ENCODE assay signal across 8 cellular contexts in the genomic region with DNA sequence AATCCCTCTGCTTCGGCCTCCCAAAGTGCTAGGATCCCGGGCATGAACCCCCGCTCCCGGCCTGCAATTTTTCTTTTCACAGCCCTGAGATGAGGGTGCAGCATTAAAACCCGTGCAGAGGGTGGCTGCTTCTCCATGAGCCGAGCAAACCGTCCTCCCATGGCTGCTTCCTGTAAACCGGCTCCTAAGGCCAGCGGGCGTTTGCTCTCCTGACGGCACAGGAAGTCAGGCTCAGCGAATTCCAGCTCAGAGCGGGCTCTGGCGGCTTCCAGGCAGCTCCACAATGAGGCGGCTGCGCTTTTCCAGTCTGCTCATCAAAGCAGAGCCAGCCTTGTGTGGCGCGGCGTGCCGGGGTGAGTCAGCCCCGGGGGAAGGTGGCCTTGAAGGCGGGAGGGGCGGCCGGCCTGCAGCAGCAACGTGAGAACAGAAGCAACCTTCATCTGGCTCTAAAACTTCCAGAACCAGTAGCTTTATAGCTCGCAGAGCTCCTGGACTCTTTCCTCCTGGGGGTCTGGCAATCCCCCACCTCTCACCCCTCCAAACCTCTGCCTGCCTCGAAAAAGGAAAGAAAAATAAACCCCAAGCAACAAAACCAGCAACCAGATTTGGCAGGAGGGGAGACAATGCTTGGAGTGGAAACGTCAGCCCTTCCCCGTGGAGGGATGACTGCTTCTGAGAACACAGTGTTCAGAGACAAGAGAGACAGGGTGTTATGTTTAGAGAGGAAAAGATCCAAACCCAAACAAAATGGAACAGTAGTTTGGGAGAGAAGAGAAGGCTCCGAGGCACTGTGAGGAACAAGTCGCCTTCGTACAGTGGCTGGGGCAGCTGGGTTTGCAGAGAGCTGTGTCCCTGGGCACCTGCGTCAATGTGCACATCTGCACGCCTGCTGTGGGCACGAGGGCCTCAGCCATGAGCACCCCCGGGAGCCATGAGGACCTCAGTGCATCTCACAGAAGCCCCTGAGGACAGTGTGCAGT.
A peak's percentile ranks its signal among the peaks of the same experiment; 100 is the strongest.
DNase-seq lines count a peak whose midpoint lies in the region; ATAC-seq and TF ChIP-seq lines count a peak whose summit lies in the region.

No MANE protein-coding gene starts in this region.

- ATAC-seq in T-helper 17 cell = peak; percentile 77
- ATAC-seq in right cardiac atrium = peak; percentile 87 to 89
- peak; percentile 76 to 84 (median 81) for ATAC-seq in psoas muscle
- ATAC-seq in upper lobe of right lung = peak; percentile 82
- no peak for ATAC-seq in GM19455 (IDR thresholded peaks at IDR 0.05; ENCODE audit: unreplicated experiment)

- H3K4me3 ChIP-seq in right cardiac atrium (ENCODE audit: low read length) = no peak overlapping the region
- H3K4me3 ChIP-seq in psoas muscle = peak overlapping the region; percentile 26
- peak overlapping the region; percentile 29 for H3K4me3 ChIP-seq in upper lobe of right lung

- H3K36me3 ChIP-seq in psoas muscle (ENCODE audit: insufficient read depth in 1 of 2, low read depth in 1 of 2) = no peaks in the 10 kb centered on the region
- H3K36me3 ChIP-seq in upper lobe of right lung = no peaks in the 10 kb centered on the region

- H3K27ac Mint-ChIP-seq in T-helper 17 cell = peak overlapping the region; percentile 29

- peak overlapping the region; percentile 85 for H3K4me3 Mint-ChIP-seq in T-helper 17 cell

- H3K9me3 ChIP-seq in T-helper 17 cell (ENCODE audit: control insufficient read depth, low read length, poor library complexity, severe bottlenecking) (no peaks in the 10 kb centered on the region), right cardiac atrium (ENCODE audit: control insufficient read depth, low read length) (no peaks in the 10 kb centered on the region), psoas muscle (no peaks in the 10 kb centered on the region), upper lobe of right lung (no peaks in the 10 kb centered on the region)

- 9% methylated on average over 36 of the region's 36 CpGs for WGBS in right cardiac atrium
- WGBS in psoas muscle, 3 donors = 6 to 16% (median 8%) methylated on average over 36 of the region's 36 CpGs

- TF ChIP-seq CTCF in psoas muscle (IDR thresholded peaks at IDR 0.05) = peak; percentile 26
- peak; percentile 32 for TF ChIP-seq CTCF in upper lobe of right lung (IDR thresholded peaks at IDR 0.05)

- peaks cover 8% of the 10 kb centered on the region for H3K4me1 Mint-ChIP-seq in T-helper 17 cell

- peaks cover 27% of the 10 kb centered on the region for H3K4me1 ChIP-seq in right cardiac atrium (ENCODE audit: control insufficient read depth, insufficient read depth, low read length)
- peaks cover 63% of the 10 kb centered on the region for H3K4me1 ChIP-seq in psoas muscle
- H3K4me1 ChIP-seq in upper lobe of right lung = peaks cover 74% of the 10 kb centered on the region

- no peaks in the 10 kb centered on the region for H3K36me3 Mint-ChIP-seq in T-helper 17 cell (ENCODE audit: low read depth)

- no peaks in the 10 kb centered on the region for H3K27me3 ChIP-seq in right cardiac atrium (ENCODE audit: control insufficient read depth, insufficient read depth)
- H3K27me3 ChIP-seq in psoas muscle (ENCODE audit: insufficient read depth in 3 of 3, low read length in 2 of 3) = no peaks in the 10 kb centered on the region
- H3K27me3 ChIP-seq in upper lobe of right lung = no peaks in the 10 kb centered on the region

- DNase-seq in ELR (ENCODE audit: low read depth) (peak; percentile 99), NCI-H1092 (lab: John Stamatoyannopoulos, UW) (peak; percentile 76), T-helper 17 cell (peak; percentile 19 to 45 (median 25)), anterior cingulate cortex (lab: John Stamatoyannopoulos, UW) (peak; percentile 42 to 97 (median 88)), right cardiac atrium (peak; percentile 96 to 97 (median 97)), psoas muscle (peak; percentile 97), upper lobe of right lung (peak; percentile 93)

- intact Hi-C loops in right cardiac atrium (cut with DNase I) (loop anchor here (2.0 to 5.0 kb wide), 4 partner anchors 34 to 67 kb away; partner anchors contain the start of gene GADD45B (in 4 of the 4)), psoas muscle (cut with DNase I) (loop anchor here (5.0 kb wide), 3 partner anchors 34 to 51 kb away; no protein-coding TSS in a partner anchor), upper lobe of right lung (cut with DNase I) (loop anchor here (5.0 kb wide), 1 partner anchor 34 kb away; no protein-coding TSS in a partner anchor)

- no peaks in the 10 kb centered on the region for H3K27me3 Mint-ChIP-seq in T-helper 17 cell

- H3K27ac ChIP-seq in right cardiac atrium (ENCODE audit: low read length) (peak overlapping the region; percentile 97), psoas muscle (peak overlapping the region; percentile 90), upper lobe of right lung (peak overlapping the region; percentile 95)

Comparison
In these comparisons a context has a peak if more than half of its experiments do, and no peak if none do; other contexts are left out.
1. DNase-seq: peak in every context shown above with its lines; median percentile 99 in ELR; 97 in right cardiac atrium; 97 in psoas muscle; 93 in upper lobe of right lung; 88 in anterior cingulate cortex; 76 in NCI-H1092; 25 in T-helper 17 cell.